In genomic region chr14:63659726-63660125, GRCh38 we compare ENCODE assay signal across 18 cellular contexts. TPM values are rescaled to one million over a fixed set of nuclear protein-coding genes. Genes with fewer than 3 reads are reported as not detected.
A peak's percentile ranks its signal among the peaks of the same experiment; 100 is the strongest.
DNase-seq lines count a peak whose midpoint lies in the region; ATAC-seq and TF ChIP-seq lines count a peak whose summit lies in the region.
"Had no signal": no experiment of that assay in that cellular context is flagged by ENCODE, and none has a peak within 500 bp of the region (broad histone marks: within the 10 kb centered on the region; RNA-seq: fewer than 3 reads in every experiment).

No MANE protein-coding gene starts in this region.

- H3K9me3 ChIP-seq in tibial nerve (no peaks in the 10 kb centered on the region), gastrocnemius medialis (no peaks in the 10 kb centered on the region)

- no peak for TF ChIP-seq POLR2A in tibial nerve (IDR thresholded peaks at IDR 0.05)
- TF ChIP-seq POLR2A in gastrocnemius medialis (IDR thresholded peaks at IDR 0.05), result no peak

- H3K27ac ChIP-seq in dorsolateral prefrontal cortex (peak overlapping the region in 58 of 59 donors; percentile 13 to 98 (median 87)), tibial nerve (peak overlapping the region in 3 of 4 donors; percentile 1 to 83 (median 81)), gastrocnemius medialis (no peak overlapping the region)
- H3K27ac ChIP-seq: epithelial cell of prostate, SK-N-MC had no signal

- H3K4me1 ChIP-seq in tibial nerve, result peaks cover 0 to 10% (median 2%) of the 10 kb centered on the region in 4 donors
- H3K4me1 ChIP-seq in gastrocnemius medialis, result no peaks in the 10 kb centered on the region

- intact Hi-C loops in dorsolateral prefrontal cortex (cut with DNase I) (loop anchor here (2.0 to 10.0 kb wide), 4 partner anchors 17 to 117 kb away; partner anchors contain the start of genes PPP2R5E (in 1 of the 2) and SGPP1 (in 1 of the 2)), gastrocnemius medialis (cut with DNase I; ENCODE audit: low total_unique reads) (no loop called here)

- no peaks in the 10 kb centered on the region for H3K27me3 ChIP-seq in dorsolateral prefrontal cortex
- H3K27me3 ChIP-seq in tibial nerve, result no peaks in the 10 kb centered on the region
- no peaks in the 10 kb centered on the region for H3K27me3 ChIP-seq in gastrocnemius medialis

- DNase-seq in RPMI7951 (ENCODE audit: low read depth) (peak; percentile 56), dorsolateral prefrontal cortex (peak in 6 of 10 donors; percentile 10 to 74 (median 58)), middle frontal gyrus (ENCODE audit: extremely low spot score, low spot score) (peak; percentile 27), tibial nerve (ENCODE audit: low spot score in 2 of 2) (peak in 1 of 2 donors; percentile 9), hepatic stellate cell (ENCODE audit: low spot score) (no peak), gastrocnemius medialis (no peak)
- DNase-seq: activated CD4-positive, alpha-beta T cell treated with anti-CD3 and anti-CD28 coated beads for 36 hours; activated naive CD4-positive, alpha-beta T cell treated with Interleukin-2 at 50 U/mL for 16 hours; AML-193; GDM1; immature natural killer cell; mesenchymal stem cell; NCI-H510A; OCI-M1; T-helper 9 cell had no signal

- WGBS in tibial nerve, 2 donors, result 26 to 50% methylated on average over 4 of the region's 4 CpGs

- TF ChIP-seq CTCF in dorsolateral prefrontal cortex (IDR thresholded peaks at IDR 0.05 in 54 of 56, conservative IDR thresholded peaks at IDR 0.05 in 2 of 56; ENCODE audit: low read depth in 1 of 56, partially characterized antibody in 56 of 56), result peak in 13 of 56 donors; percentile 4 to 36 (median 18)
- no peak for TF ChIP-seq CTCF in tibial nerve (IDR thresholded peaks at IDR 0.05)
- TF ChIP-seq CTCF in gastrocnemius medialis (IDR thresholded peaks at IDR 0.05 in 4 of 5, conservative IDR thresholded peaks at IDR 0.05 in 1 of 5), result no peak

- ATAC-seq in esophagus mucosa, result no peak
- no peak for ATAC-seq in gastrocnemius medialis
- ATAC-seq: activated CD4-positive, alpha-beta T cell treated with anti-CD3 and anti-CD28 coated beads for 36 hours had no signal

- H3K4me3 ChIP-seq in dorsolateral prefrontal cortex (peak overlapping the region in 14 of 59 donors; percentile 1 to 35 (median 12)), tibial nerve (no peak overlapping the region), gastrocnemius medialis (no peak overlapping the region)
- H3K4me3 ChIP-seq: SK-N-MC had no signal

- peak in 1 of 2 donors; percentile 74 for TF ChIP-seq EP300 in tibial nerve (IDR thresholded peaks at IDR 0.05)

- H3K36me3 ChIP-seq in tibial nerve (no peaks in the 10 kb centered on the region), gastrocnemius medialis (no peaks in the 10 kb centered on the region)

- in situ Hi-C loops in gastrocnemius medialis (cut with MboI; ENCODE audit: low sequenced_read_pairs in 4 of 4), result no loop called here

RNA-seq across cellular contexts. Expression of gene WDR89, which starts 18.1 kb away (rescaled TPM):
- total RNA-seq in RPMI7951 (2014; rRNA removed; shearing (Covaris generic)), result 9.5 and 11.6 TPM in 2 replicates
- total RNA-seq in dorsolateral prefrontal cortex (10 to 100 TPM in 119 of 120 experiments, 1 to 10 TPM in 1; 9.3 to 21.4 (median 15.0) TPM), tibial nerve (1 to 10 TPM; 5.9 to 9.4 (median 7.5) TPM), esophagus mucosa (6.8 TPM), gastrocnemius medialis (1 to 10 TPM; 3.5 to 6.2 (median 5.1) TPM)

Comparison
In these comparisons a context has a peak if more than half of its experiments do, and no peak if none do; other contexts are left out.
1. DNase-seq: peak in RPMI7951 (single experiment), dorsolateral prefrontal cortex (6 of 10) and middle frontal gyrus (single experiment); none in hepatic stellate cell (single experiment) and gastrocnemius medialis (0 of 2).
2. H3K27ac ChIP-seq: peak in dorsolateral prefrontal cortex (58 of 59) and tibial nerve (3 of 4); none in gastrocnemius medialis (0 of 4).